19 cellular contexts compared by ENCODE assay signal in the genomic region with DNA sequence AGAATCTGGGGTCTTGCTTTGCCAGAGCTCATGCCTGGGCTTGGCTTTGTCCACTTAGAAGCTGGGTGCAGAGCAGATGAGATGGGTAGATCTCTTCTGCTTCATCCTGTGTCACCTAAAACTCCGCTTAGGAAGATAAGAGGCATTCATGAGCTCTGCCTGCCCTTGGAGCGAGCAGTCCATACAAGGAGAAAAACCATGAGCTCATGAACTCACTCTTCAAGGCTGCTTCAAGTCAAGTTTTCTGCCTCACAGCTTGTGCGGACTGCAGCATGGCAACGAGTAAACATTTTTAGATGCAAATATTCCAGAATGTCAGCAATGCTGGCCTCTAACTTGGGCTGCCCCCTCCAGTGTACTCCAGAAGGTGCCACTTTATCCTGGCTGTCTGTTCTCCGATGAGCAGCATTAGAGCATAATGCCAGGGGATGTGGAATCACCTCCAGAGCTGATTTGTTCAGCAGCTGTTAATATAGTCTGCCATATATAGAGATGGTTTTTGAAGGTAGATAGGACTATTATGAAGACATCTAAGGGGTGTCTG. TPM values are rescaled to one million over a fixed set of nuclear protein-coding genes. Genes with fewer than 3 reads are reported as not detected.
DNase-seq lines count a peak whose midpoint lies in the region; ATAC-seq, FAIRE-seq and TF ChIP-seq lines count a peak whose summit lies in the region.
"Had no signal": no experiment of that assay in that cellular context is flagged by ENCODE, and none has a peak within 500 bp of the region (broad histone marks: within the 10 kb centered on the region; RNA-seq: fewer than 3 reads in every experiment).

No MANE protein-coding gene starts in this region.

- H3K27me3 ChIP-seq in left lung (peaks cover 0 to 6% of the 10 kb centered on the region in 2 donors), spleen (replicated peaks in 1 of 7) (peaks cover 0 to 15% (median 0%) of the 10 kb centered on the region in 7 donors)
- H3K27me3 ChIP-seq: SJCRH30 had no signal

- peaks cover 9% of the 10 kb centered on the region for H3K4me1 Mint-ChIP-seq in T-helper 17 cell
- H3K4me1 Mint-ChIP-seq in stimulated activated naive B cell treated with anti-CD40 and anti-IgM and Interleukin-4, amounts not matched to agents 10 μg/mL and 1 μg/mL and 100 μg/mL, for 72 hours = peaks cover 24 to 37% of the 10 kb centered on the region in 2 donors

- peak overlapping the region; percentile 73 for H3K27ac Mint-ChIP-seq in T-helper 17 cell
- H3K27ac Mint-ChIP-seq in stimulated activated naive B cell treated with anti-CD40 and anti-IgM and Interleukin-4, amounts not matched to agents 10 μg/mL and 1 μg/mL and 100 μg/mL, for 72 hours = no peak overlapping the region
- H3K27ac Mint-ChIP-seq: CD4-positive, alpha-beta T cell had no signal

- H3K27ac ChIP-seq in left lung (no peak overlapping the region), spleen (no peak overlapping the region)
- H3K27ac ChIP-seq: SJCRH30 had no signal

- H3K27me3 Mint-ChIP-seq in T-helper 17 cell = peaks cover 52% of the 10 kb centered on the region
- peaks cover 11% of the 10 kb centered on the region in 2 donors for H3K27me3 Mint-ChIP-seq in stimulated activated naive B cell treated with anti-CD40 and anti-IgM and Interleukin-4, amounts not matched to agents 10 μg/mL and 1 μg/mL and 100 μg/mL, for 72 hours

- TF ChIP-seq POLR2A in GM12891 (IDR thresholded peaks at IDR 0.05; ENCODE audit: low read depth, low read length) (no peak), spleen (IDR thresholded peaks at IDR 0.05) (no peak)

- H3K9me3 ChIP-seq in T-helper 17 cell (ENCODE audit: control insufficient read depth, low read length, poor library complexity, severe bottlenecking) = no peaks in the 10 kb centered on the region
- no peaks in the 10 kb centered on the region for H3K9me3 ChIP-seq in left lung
- no peaks in the 10 kb centered on the region for H3K9me3 ChIP-seq in spleen
- H3K9me3 ChIP-seq: SJCRH30 had no signal

- 80 to 94% (median 83%) methylated on average over 5 of the region's 5 CpGs for WGBS in spleen, 5 donors

- intact Hi-C loops in left lung (cut with DNase I) (no loop called here), spleen (cut with DNase I; ENCODE audit: low total_unique reads) (no loop called here), left colon (cut with DNase I, micrococcal nuclease) (no loop called here)

- peak; percentile 26 for FAIRE-seq in GM12891 (lab: Jason Lieb, UNC)
- FAIRE-seq: H1 had no signal

- DNase-seq in GM12891 (ENCODE audit: insufficient read length, low spot score) (no peak), T-helper 17 cell (no peak), left lung (no peak), spleen (peak; percentile 18), left colon (no peak)
- DNase-seq in stimulated activated naive B cell treated with anti-CD40 and anti-IgM and Interleukin-4, amounts not matched to agents 10 μg/mL and 1 μg/mL and 100 μg/mL, for 72 hours = no peak
- DNase-seq: Calu3; CD4-positive, alpha-beta T cell; DMS79; KBM-7; NCI-H1436 treated with DMSO at 0.1 percent for 48 hours; NCI-H2227 treated with DMSO at 0.1 percent for 48 hours; NCI-H69; NK-92 treated with Interleukin-12 subunit alpha and Interleukin-12 subunit beta, amount 100 ng/mL, for 24 hours; OCI-M1; RPMI8226; SJCRH30 had no signal

- no peak overlapping the region for H3K4me3 Mint-ChIP-seq in T-helper 17 cell
- H3K4me3 Mint-ChIP-seq in stimulated activated naive B cell treated with anti-CD40 and anti-IgM and Interleukin-4, amounts not matched to agents 10 μg/mL and 1 μg/mL and 100 μg/mL, for 72 hours = no peak overlapping the region
- H3K4me3 Mint-ChIP-seq: CD4-positive, alpha-beta T cell had no signal

- TF ChIP-seq CTCF in left lung (IDR thresholded peaks at IDR 0.05) = no peak
- TF ChIP-seq CTCF in spleen (IDR thresholded peaks at IDR 0.05 in 8 of 11, conservative IDR thresholded peaks at IDR 0.05 in 3 of 11) = no peak

- no peaks in the 10 kb centered on the region for H3K9me3 Mint-ChIP-seq in stimulated activated naive B cell treated with anti-CD40 and anti-IgM and Interleukin-4, amounts not matched to agents 10 μg/mL and 1 μg/mL and 100 μg/mL, for 72 hours
- H3K9me3 Mint-ChIP-seq: CD4-positive, alpha-beta T cell had no signal

- no peak overlapping the region for H3K4me3 ChIP-seq in left lung
- H3K4me3 ChIP-seq in spleen = no peak overlapping the region
- H3K4me3 ChIP-seq: SJCRH30 had no signal

- no peaks in the 10 kb centered on the region for H3K36me3 Mint-ChIP-seq in T-helper 17 cell (ENCODE audit: low read depth)
- no peaks in the 10 kb centered on the region for H3K36me3 Mint-ChIP-seq in stimulated activated naive B cell treated with anti-CD40 and anti-IgM and Interleukin-4, amounts not matched to agents 10 μg/mL and 1 μg/mL and 100 μg/mL, for 72 hours

- ATAC-seq in T-helper 17 cell (no peak), left lung (peak; percentile 5), GM19035 (IDR thresholded peaks at IDR 0.05; ENCODE audit: unreplicated experiment) (no peak), left colon (no peak)
- ATAC-seq in stimulated activated naive B cell treated with anti-CD40 and anti-IgM and Interleukin-4, amounts not matched to agents 10 μg/mL and 1 μg/mL and 100 μg/mL, for 72 hours (replicated peaks) = no peak

- H3K36me3 ChIP-seq in left lung (no peaks in the 10 kb centered on the region), spleen (no peaks in the 10 kb centered on the region)

- H3K4me1 ChIP-seq in left lung = peaks cover 7 to 10% of the 10 kb centered on the region in 2 donors
- peaks cover 0 to 16% (median 2%) of the 10 kb centered on the region in 6 donors for H3K4me1 ChIP-seq in spleen
- H3K4me1 ChIP-seq: SJCRH30 had no signal

TF ChIP-seq in GM12891, 5 proteins besides CTCF, POLR2A, EP300 and RAD21:
- TF ChIP-seq PAX5 (IDR thresholded peaks at IDR 0.05; ENCODE audit: insufficient read depth, low read length, severe bottlenecking) (no peak), POLR2AphosphoS5 (IDR thresholded peaks at IDR 0.05; ENCODE audit: low read depth, low read length) (no peak), SPI1 (IDR thresholded peaks at IDR 0.05; ENCODE audit: low read depth, low read length) (no peak)

RNA-seq across cellular contexts. Expression of a gene that starts 10.7 kb away (rescaled TPM):
- 100 TPM for polyA plus RNA-seq in GM12891 (2012; ENCODE audit: low read depth, missing spikeins)
- total RNA-seq in T-helper 17 cell (10 to 100 TPM; 17.3 to 19.8 TPM), left lung (10 to 100 TPM; 60.3 to 73.7 TPM), spleen (10 to 100 TPM in 6 of 7 donors, 1 to 10 TPM in 1; 8.7 to 34.8 (median 22.4) TPM), left colon (10 to 100 TPM; 40.5 to 52.6 TPM)
- polyA plus RNA-seq in spleen = 10 to 100 TPM; 58.7 to 77.0 (median 66.4) TPM

RNA-seq across cellular contexts. Expression of a gene that starts 24.5 kb away (rescaled TPM):
- not detected for polyA plus RNA-seq in GM12891 (2012; ENCODE audit: low read depth, missing spikeins)
- total RNA-seq in T-helper 17 cell (not detected), left lung (1 to 10 TPM in 1 of 2 donors, under 1 TPM in 1; 0.87 to 3.4 TPM), spleen (1 to 10 TPM in 6 of 7 donors, under 1 TPM in 1; 0.70 to 5.8 (median 2.7) TPM), left colon (1 to 10 TPM in 1 of 2 donors, under 1 TPM in 1; 0.45 to 2.4 TPM)
- under 1 TPM; 0.30 to 0.64 (median 0.36) TPM for polyA plus RNA-seq in spleen
- total RNA-seq: Calu3; CD4-positive, alpha-beta T cell had no signal
